ENCODE assay signal across 28 cellular contexts in the genomic region with DNA sequence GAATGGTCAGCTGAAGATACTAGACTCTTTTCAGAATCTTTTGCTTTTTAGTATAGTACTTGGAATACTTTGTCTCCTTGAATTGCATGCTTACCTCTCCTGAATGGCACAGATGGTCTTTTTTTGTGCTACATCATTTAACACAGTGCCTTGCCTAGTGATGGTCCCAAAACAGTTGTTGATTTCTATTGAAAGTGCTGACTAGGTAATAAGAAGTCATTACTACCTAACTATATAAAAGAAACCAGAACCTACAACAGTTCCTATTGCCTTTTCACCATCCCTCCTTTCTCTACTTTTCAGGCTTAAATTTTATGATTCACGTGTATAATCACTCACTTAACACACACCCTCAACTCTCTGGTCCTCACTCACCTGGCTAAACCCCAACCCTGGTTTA.
"Had no signal": no experiment of that assay in that cellular context is flagged by ENCODE, and none has a peak within 500 bp of the region (broad histone marks: within the 10 kb centered on the region; RNA-seq: fewer than 3 reads in every experiment).

No MANE protein-coding gene starts in this region.

- H3K4me1 ChIP-seq: neural progenitor cell, parathyroid adenoma, psoas muscle, suprapubic skin, testis, tibial artery, transverse colon, upper lobe of right lung, uterus had no signal

- H3K27ac ChIP-seq: neural progenitor cell, ovary, parathyroid adenoma, psoas muscle, skin epidermis, spleen, suprapubic skin, testis, tibial artery, transverse colon, upper lobe of right lung, uterus had no signal

- H3K9ac ChIP-seq: neural progenitor cell, parathyroid adenoma had no signal

- H3K9me3 ChIP-seq: ovary, psoas muscle, spleen, suprapubic skin, testis, tibial artery, transverse colon, upper lobe of right lung, uterus had no signal

- H2AFZ ChIP-seq: neural progenitor cell, parathyroid adenoma had no signal

- H3K36me3 ChIP-seq: neural progenitor cell, ovary, spleen, suprapubic skin, tibial artery, transverse colon, upper lobe of right lung, uterus had no signal

- H3K4me3 ChIP-seq: neural progenitor cell, ovary, psoas muscle, skin epidermis, smooth muscle cell, spleen, suprapubic skin, testis, tibial artery, transverse colon, upper lobe of right lung, uterus had no signal

- H3K79me2 ChIP-seq: parathyroid adenoma had no signal

- H3K4me2 ChIP-seq: neural progenitor cell, smooth muscle cell had no signal

- DNase-seq: natural killer cell; occipital lobe; ovary; posterior cingulate gyrus; psoas muscle; right cardiac atrium; spleen; stimulated activated CD4-positive, alpha-beta T cell treated with anti-CD3 and anti-CD28 coated beads, Interleukin-12 subunit alpha, Interleukin-12 subunit beta, amount 100 ng/mL, for 4 hours; stimulated activated CD4-positive, alpha-beta T cell treated with anti-CD3 and anti-CD28 coated beads, Interleukin-1b, Interleukin-23, amount 100 ng/mL, for 48 hours; stimulated activated CD4-positive, alpha-beta T cell treated with anti-CD3 and anti-CD28 coated beads, Interleukin-4, amount 100 ng/mL, for 1 hour; stimulated activated CD4-positive, alpha-beta T cell treated with anti-CD3 and anti-CD28 coated beads, Interleukin-4, amount 100 ng/mL, for 4 hours; stimulated activated CD8-positive, alpha-beta memory T cell treated with anti-CD3 and anti-CD28 coated beads, Interleukin-4, amount 100 ng/mL, for 48 hours; stimulated activated naive CD4-positive, alpha-beta T cell; stimulated activated naive CD8-positive, alpha-beta T cell treated with anti-CD3 and anti-CD28 coated beads, Interleukin-15, amount 100 ng/mL, for 72 hours; stimulated activated naive CD8-positive, alpha-beta T cell treated with anti-CD3 and anti-CD28 coated beads, Interleukin-15, Interleukin-2, amounts not matched to agents 100 U/mL and 50 U/mL, for 24 hours; substantia nigra; testis; tibial artery; transverse colon; upper lobe of right lung; uterus had no signal

- ATAC-seq: natural killer cell; psoas muscle; right cardiac atrium; sciatic nerve; stimulated activated memory B cell treated with anti-CD40 and anti-IgM and Interleukin-4, amounts not matched to agents 10 μg/mL and 1 μg/mL and 100 μg/mL, for 72 hours; stimulated activated naive CD8-positive, alpha-beta T cell treated with anti-CD3 and anti-CD28 coated beads, Interleukin-15, amount 100 ng/mL, for 72 hours; stimulated activated naive CD8-positive, alpha-beta T cell treated with anti-CD3 and anti-CD28 coated beads, Interleukin-15, Interleukin-2, amounts not matched to agents 100 U/mL and 50 U/mL, for 24 hours; upper lobe of right lung had no signal

- H3K27me3 ChIP-seq: neural progenitor cell, ovary, suprapubic skin, testis, transverse colon, upper lobe of right lung, uterus had no signal
